1 cellular context compared by ENCODE assay signal in genomic region chr17:35174835-35175334, GRCh38.
TF ChIP-seq lines count a peak whose summit lies in the region.

No MANE protein-coding gene starts in this region.

TF ChIP-seq in HEK293T, 16 proteins besides CTCF, POLR2A, EP300 and RAD21:
- TF ChIP-seq BHLHE40 (IDR thresholded peaks at IDR 0.05; ENCODE audit: borderline replicate concordance) (no peak), FOXM1 (IDR thresholded peaks at IDR 0.05; ENCODE audit: borderline replicate concordance) (no peak), SP1 (IDR thresholded peaks at IDR 0.05) (no peak), ZNF384 (IDR thresholded peaks at IDR 0.05) (no peak), NFRKB (IDR thresholded peaks at IDR 0.05) (no peak), TARDBP (IDR thresholded peaks at IDR 0.05) (no peak), SUZ12 (IDR thresholded peaks at IDR 0.05) (no peak), FOXK2 (IDR thresholded peaks at IDR 0.05) (no peak), L3MBTL2 (conservative IDR thresholded peaks at IDR 0.05) (no peak), ELF4 (IDR thresholded peaks at IDR 0.05) (no peak), ARNT (IDR thresholded peaks at IDR 0.05) (no peak), FOXA1 (IDR thresholded peaks at IDR 0.05) (no peak), LEF1 (IDR thresholded peaks at IDR 0.05; ENCODE audit: borderline replicate concordance) (no peak), CTBP1 (IDR thresholded peaks at IDR 0.05; ENCODE audit: borderline replicate concordance) (no peak), HDGF (IDR thresholded peaks at IDR 0.05; ENCODE audit: borderline replicate concordance) (no peak)
- TF ChIP-seq, protein P1, sequence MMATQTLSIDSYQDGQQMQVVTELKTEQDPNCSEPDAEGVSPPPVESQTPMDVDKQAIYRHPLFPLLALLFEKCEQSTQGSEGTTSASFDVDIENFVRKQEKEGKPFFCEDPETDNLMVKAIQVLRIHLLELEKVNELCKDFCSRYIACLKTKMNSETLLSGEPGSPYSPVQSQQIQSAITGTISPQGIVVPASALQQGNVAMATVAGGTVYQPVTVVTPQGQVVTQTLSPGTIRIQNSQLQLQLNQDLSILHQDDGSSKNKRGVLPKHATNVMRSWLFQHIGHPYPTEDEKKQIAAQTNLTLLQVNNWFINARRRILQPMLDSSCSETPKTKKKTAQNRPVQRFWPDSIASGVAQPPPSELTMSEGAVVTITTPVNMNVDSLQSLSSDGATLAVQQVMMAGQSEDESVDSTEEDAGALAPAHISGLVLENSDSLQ (IDR thresholded peaks at IDR 0.05), result no peak
